Comparison of ENCODE assay signal across 28 cellular contexts in genomic region chr6:51027283-51028065, GRCh38.
DNase-seq lines count a peak whose midpoint lies in the region; ATAC-seq, FAIRE-seq and TF ChIP-seq lines count a peak whose summit lies in the region.
"Had no signal": no experiment of that assay in that cellular context is flagged by ENCODE, and none has a peak within 500 bp of the region (broad histone marks: within the 10 kb centered on the region; RNA-seq: fewer than 3 reads in every experiment).

No MANE protein-coding gene starts in this region.

- H3K9me3 ChIP-seq in mammary epithelial cell (replicated peaks; ENCODE audit: insufficient read depth, low read length) (no peaks in the 10 kb centered on the region), GM23248 (ENCODE audit: low read depth) (no peaks in the 10 kb centered on the region), MG63 (no peaks in the 10 kb centered on the region), mucosa of descending colon (no peaks in the 10 kb centered on the region)
- H3K9me3 ChIP-seq: Peyer's patch, SJCRH30 had no signal

- DNase-seq in MCF 10A (ENCODE audit: unreplicated experiment) (peak; percentile 15), mammary epithelial cell (no peak), RCC 7860 (ENCODE audit: low spot score) (peak; percentile 31), glomerular visceral epithelial cell (ENCODE audit: extremely low spot score) (peak; percentile 3), GM23248 (no peak), MG63 (no peak), mucosa of descending colon (no peak)
- DNase-seq: 8988T; AML-193; C1 segment of cervical spinal cord; Calu3; CD8-positive, alpha-beta T cell; DMS153; GOT3; NCI-H1105; NCI-H146; NCI-H2029; NCI-H2171; NCI-H345; NCI-H524; NCI-H774; NK-92 treated with Interleukin-12 subunit alpha and Interleukin-12 subunit beta, amount 100 ng/mL, for 24 hours; Peyer's patch; SJCRH30 had no signal

- H3K9me2 ChIP-seq in GM23248 (ENCODE audit: insufficient read depth) = no peaks in the 10 kb centered on the region

- H3K27me3 ChIP-seq in mammary epithelial cell (ENCODE audit: insufficient read depth, low read length) (no peaks in the 10 kb centered on the region), GM23248 (replicated peaks; ENCODE audit: insufficient read depth) (no peaks in the 10 kb centered on the region), MG63 (no peaks in the 10 kb centered on the region)
- H3K27me3 ChIP-seq: Peyer's patch, SJCRH30 had no signal

- in situ Hi-C loops in mammary epithelial cell (cut with MboI; ENCODE audit: low sequenced_read_pairs in 2 of 2) = no loop called here
- in situ Hi-C loops in GM23248 (cut with MboI) = no loop called here

- H3K4me2 ChIP-seq in mammary epithelial cell (ENCODE audit: insufficient read depth, low read depth, low read length) (no peak overlapping the region), GM23248 (ENCODE audit: unreplicated experiment) (no peak overlapping the region)

- no peak overlapping the region for H2AFZ ChIP-seq in mammary epithelial cell (ENCODE audit: low read depth, low read length)
- H2AFZ ChIP-seq in GM23248 = no peak overlapping the region

- intact Hi-C loops in MCF 10A (cut with micrococcal nuclease) (no loop called here), mammary epithelial cell (cut with micrococcal nuclease) (no loop called here), mucosa of descending colon (cut with DNase I, micrococcal nuclease) (no loop called here)

- no peaks in the 10 kb centered on the region for H3K9me3 Mint-ChIP-seq in MCF 10A (ENCODE audit: unreplicated experiment)

- H3K4me1 Mint-ChIP-seq in MCF 10A (ENCODE audit: insufficient read depth, unreplicated experiment) = peaks cover 34% of the 10 kb centered on the region

- H3K9ac ChIP-seq in mammary epithelial cell (ENCODE audit: insufficient read depth, low read length) = no peak overlapping the region
- H3K9ac ChIP-seq in GM23248 = no peak overlapping the region

- H3K79me2 ChIP-seq in mammary epithelial cell (ENCODE audit: insufficient read depth, low read length) (no peaks in the 10 kb centered on the region), GM23248 (ENCODE audit: insufficient read depth) (no peaks in the 10 kb centered on the region)

- H3K27me3 Mint-ChIP-seq in MCF 10A (ENCODE audit: insufficient read depth, unreplicated experiment) = no peaks in the 10 kb centered on the region

- H3F3A ChIP-seq in GM23248 (ENCODE audit: insufficient read depth) = no peaks in the 10 kb centered on the region

- CTCF ChIA-PET in MCF 10A (lab: Yijun Ruan, JAX) (interaction anchor here (0.6 kb wide), 1 partner anchor 168 kb away, joined by 4 read pairs; no protein-coding TSS in a partner anchor), mammary epithelial cell (lab: Charles Lee; ENCODE audit: low non-redundant PET) (no interaction called here)

- dilution Hi-C loops in mammary epithelial cell (cut with HindIII; ENCODE audit: low sequenced_read_pairs) = no loop called here

- POLR2A ChIA-PET in MCF 10A (lab: Yijun Ruan, JAX) = interaction anchor here (0.6 kb wide), 2 partner anchors 208 to 279 kb away, joined by 3 read pairs; no protein-coding TSS in a partner anchor

- 84% methylated on average over 4 of the region's 5 CpGs for WGBS in mammary epithelial cell (ENCODE audit: low coverage, missing lambda C conversion rate)
- WGBS in GM23248 (ENCODE audit: low coverage in 1 of 2, low lambda C conversion rate in 2 of 2, missing lambda C conversion rate in 2 of 2), 2 experiments = 43 to 44% methylated on average over 5 of the region's 5 CpGs

- H3K27ac Mint-ChIP-seq in MCF 10A (ENCODE audit: low read depth, unreplicated experiment) = no peak overlapping the region
- H3K27ac Mint-ChIP-seq: CD8-positive, alpha-beta T cell had no signal

- H3K4me3 Mint-ChIP-seq in MCF 10A (ENCODE audit: unreplicated experiment) = no peak overlapping the region
- H3K4me3 Mint-ChIP-seq: CD8-positive, alpha-beta T cell had no signal

- H3K4me1 ChIP-seq in mammary epithelial cell (ENCODE audit: insufficient read depth, low read length) (peaks cover 5% of the 10 kb centered on the region), GM23248 (ENCODE audit: insufficient read depth) (no peaks in the 10 kb centered on the region), mucosa of descending colon (ENCODE audit: low read depth) (no peaks in the 10 kb centered on the region)
- H3K4me1 ChIP-seq: Peyer's patch, SJCRH30 had no signal

- H3K27ac ChIP-seq in mammary epithelial cell (ENCODE audit: insufficient read depth, low read depth, low read length) (no peak overlapping the region), GM23248 (no peak overlapping the region)
- H3K27ac ChIP-seq: Peyer's patch, SJCRH30 had no signal

- TF ChIP-seq CTCF in MCF 10A (IDR thresholded peaks at IDR 0.05; ENCODE audit: unreplicated experiment) (no peak), mammary epithelial cell (conservative IDR thresholded peaks at IDR 0.05 in 1 of 2, IDR thresholded peaks at IDR 0.05 in 1 of 2; ENCODE audit: extremely low read depth in 1 of 2, insufficient read depth in 1 of 2, low read depth in 1 of 2, low read length in 2 of 2) (no peak), mucosa of descending colon (IDR thresholded peaks at IDR 0.05) (no peak)

- H4K20me1 ChIP-seq in mammary epithelial cell (ENCODE audit: insufficient read depth, low read length) = no peaks in the 10 kb centered on the region
- no peaks in the 10 kb centered on the region for H4K20me1 ChIP-seq in GM23248 (ENCODE audit: insufficient read depth)

- peak; percentile 66 for FAIRE-seq in RCC 7860 (lab: Jason Lieb, UNC)
- FAIRE-seq: G401.6, GM12892, GM18507 had no signal

- BruUV-seq in MCF 10A (replicated peaks; lab: Mats Ljungman, UMichigan) (no TSS peak), mammary epithelial cell (replicated peaks; lab: Mats Ljungman, UMichigan) (no TSS peak)

- no peak for ATAC-seq in mucosa of descending colon
- ATAC-seq: CD8-positive, alpha-beta T cell; HCT116 had no signal

- H3K36me3 ChIP-seq in mammary epithelial cell (ENCODE audit: insufficient read depth, low read length) (no peaks in the 10 kb centered on the region), GM23248 (ENCODE audit: low read depth) (no peaks in the 10 kb centered on the region), MG63 (no peaks in the 10 kb centered on the region), mucosa of descending colon (ENCODE audit: low read depth) (no peaks in the 10 kb centered on the region)
- H3K36me3 ChIP-seq: Peyer's patch, SJCRH30 had no signal

- H3K36me3 Mint-ChIP-seq in MCF 10A (ENCODE audit: insufficient read depth, unreplicated experiment) = no peaks in the 10 kb centered on the region
- H3K36me3 Mint-ChIP-seq: CD8-positive, alpha-beta T cell had no signal

- H3K4me3 ChIP-seq in mammary epithelial cell (replicated peaks in 1 of 3; ENCODE audit: insufficient read depth in 1 of 3, low read depth in 2 of 3, low read length in 3 of 3) (no peak overlapping the region), GM23248 (no peak overlapping the region), MG63 (no peak overlapping the region), mucosa of descending colon (no peak overlapping the region)
- H3K4me3 ChIP-seq: Peyer's patch, SJCRH30 had no signal

Comparison
In these comparisons a context has a peak if more than half of its experiments do, and no peak if none do; other contexts are left out.
1. DNase-seq: peak in MCF 10A (single experiment), RCC 7860 (single experiment) and glomerular visceral epithelial cell (single experiment); none in mammary epithelial cell (single experiment), GM23248 (single experiment), MG63 (single experiment) and mucosa of descending colon (0 of 3).